15 cellular contexts compared by ENCODE assay signal in genomic region chr16:67183-67791, GRCh38. TPM values are rescaled to one million over a fixed set of nuclear protein-coding genes. Genes with fewer than 3 reads are reported as not detected.
DNase-seq lines count a peak whose midpoint lies in the region; ATAC-seq and TF ChIP-seq lines count a peak whose summit lies in the region.
"Had no signal": no experiment of that assay in that cellular context is flagged by ENCODE, and none has a peak within 500 bp of the region (broad histone marks: within the 10 kb centered on the region; RNA-seq: fewer than 3 reads in every experiment).

No MANE protein-coding gene starts in this region.

- H3K4ac ChIP-seq in mesendoderm (ENCODE audit: low read depth, low read length): no peak overlapping the region

- peaks cover 42% of the 10 kb centered on the region for H3K79me1 ChIP-seq in mesendoderm (ENCODE audit: low read length)

- H3K79me2 ChIP-seq in mesendoderm (ENCODE audit: control insufficient read depth, insufficient read depth, low read length): peaks cover 33% of the 10 kb centered on the region

- peak overlapping the region; percentile 56 for H3K27ac ChIP-seq in left ventricle myocardium inferior (replicated peaks)
- no peak overlapping the region for H3K27ac ChIP-seq in mesendoderm (ENCODE audit: low read depth, low read length)
- no peak overlapping the region for H3K27ac ChIP-seq in upper lobe of right lung
- H3K27ac ChIP-seq: pancreas had no signal

- TF ChIP-seq CTCF in left ventricle myocardium inferior (IDR thresholded peaks at IDR 0.05; ENCODE audit: borderline replicate concordance): no peak
- no peak for TF ChIP-seq CTCF in upper lobe of right lung (IDR thresholded peaks at IDR 0.05)
- no peak for TF ChIP-seq CTCF in GM20000 (IDR thresholded peaks at IDR 0.05; ENCODE audit: extremely low read depth, missing control alignments)

- peaks cover 76% of the 10 kb centered on the region for H3K4me1 ChIP-seq in left ventricle myocardium inferior
- peaks cover 15% of the 10 kb centered on the region for H3K4me1 ChIP-seq in mesendoderm (ENCODE audit: control insufficient read depth, low read depth, low read length)
- peaks cover 27% of the 10 kb centered on the region for H3K4me1 ChIP-seq in upper lobe of right lung

- H3K9ac ChIP-seq in mesendoderm (ENCODE audit: low read length): peak overlapping the region; percentile 40

- H2BK120ac ChIP-seq in mesendoderm (ENCODE audit: low read depth, low read length): no peak overlapping the region

- H3K4me3 ChIP-seq in left ventricle myocardium inferior (peak overlapping the region; percentile 6), mesendoderm (ENCODE audit: low read length) (no peak overlapping the region), upper lobe of right lung (no peak overlapping the region)
- H3K4me3 ChIP-seq: pancreas, stomach had no signal

- H3K27me3 ChIP-seq in left ventricle myocardium inferior (ENCODE audit: low read depth) (no peaks in the 10 kb centered on the region), mesendoderm (ENCODE audit: insufficient read depth, low read length, poor library complexity) (no peaks in the 10 kb centered on the region), upper lobe of right lung (no peaks in the 10 kb centered on the region)
- H3K27me3 ChIP-seq: pancreas had no signal

- no peak overlapping the region for H2BK5ac ChIP-seq in mesendoderm (ENCODE audit: low read length)

- H3K9me3 ChIP-seq in left ventricle myocardium inferior (replicated peaks): no peaks in the 10 kb centered on the region
- no peaks in the 10 kb centered on the region for H3K9me3 ChIP-seq in upper lobe of right lung
- H3K9me3 ChIP-seq: pancreas, stomach had no signal

- H3K36me3 ChIP-seq in left ventricle myocardium inferior (peaks cover 25% of the 10 kb centered on the region), mesendoderm (ENCODE audit: control insufficient read depth, insufficient read depth, low read length) (peaks cover 9% of the 10 kb centered on the region), upper lobe of right lung (peaks cover 16% of the 10 kb centered on the region)

- DNase-seq in left ventricle myocardium inferior (peak; percentile 21), cardiac septum (ENCODE audit: low spot score) (no peak), cerebellar nuclear complex (lab: John Stamatoyannopoulos, UW) (peak; percentile 46 to 75), mesendoderm (no peak), upper lobe of right lung (peak; percentile 61), GM20000 (ENCODE audit: low spot score) (no peak), NCI-H2171 treated with DMSO at 0.1 percent for 48 hours (lab: John Stamatoyannopoulos, UW) (no peak)
- DNase-seq in activated effector memory CD4-positive, alpha-beta T cell treated with Interleukin-2 at 50 U/mL for 16 hours: no peak
- DNase-seq: central memory CD4-positive, alpha-beta T cell; immature natural killer cell; NCI-H187 treated with DMSO at 0.1 percent for 48 hours; NK-92 treated with Interleukin-12 subunit alpha and Interleukin-12 subunit beta, amount 100 ng/mL, for 24 hours; SIG-M5; stomach had no signal

- H3K18ac ChIP-seq in mesendoderm (ENCODE audit: low read length): no peak overlapping the region

- intact Hi-C loops in left ventricle myocardium inferior (cut with micrococcal nuclease): no loop called here
- intact Hi-C loops in cardiac septum (cut with DNase I): no loop called here
- intact Hi-C loops in upper lobe of right lung (cut with DNase I): no loop called here

- no peak for ATAC-seq in upper lobe of right lung
- ATAC-seq: pancreas had no signal

- H3K4me2 ChIP-seq in mesendoderm (ENCODE audit: low read length): no peak overlapping the region

- no peak overlapping the region for H4K5ac ChIP-seq in mesendoderm (ENCODE audit: low read length)

- H3K23ac ChIP-seq in mesendoderm (ENCODE audit: low read length): no peak overlapping the region

- H3K56ac ChIP-seq in mesendoderm (ENCODE audit: low read length): no peak overlapping the region

- no peak overlapping the region for H2AK5ac ChIP-seq in mesendoderm (ENCODE audit: low read length)

- H2BK15ac ChIP-seq in mesendoderm (replicated peaks; ENCODE audit: low read depth): no peak overlapping the region

- no peak overlapping the region for H4K8ac ChIP-seq in mesendoderm (ENCODE audit: low read depth, low read length)

- no CpG with 5 or more reads among the region's 10 CpGs for WGBS in mesendoderm (ENCODE audit: extremely low coverage, insufficient coverage, low lambda C conversion rate)

RNA-seq across cellular contexts. Expression of gene RHBDF1, which starts 5.1 kb away (rescaled TPM):
- total RNA-seq in left ventricle myocardium inferior: 24.4 TPM
- total RNA-seq in cardiac septum: 31.4 TPM
- polyA plus RNA-seq in mesendoderm (2013, experiment 1 of 2): 95.5 TPM
- polyA plus RNA-seq in mesendoderm (2013, experiment 2 of 2): 92.6 TPM
- total RNA-seq in upper lobe of right lung: 48.4 TPM

RNA-seq across cellular contexts. Expression of gene MPG, which starts 10.7 kb away (rescaled TPM):
- total RNA-seq in left ventricle myocardium inferior: 44.5 TPM
- 33.6 TPM for total RNA-seq in cardiac septum
- polyA plus RNA-seq in mesendoderm (2013, experiment 1 of 2): 60.2 TPM
- 62.3 TPM for polyA plus RNA-seq in mesendoderm (2013, experiment 2 of 2)
- total RNA-seq in upper lobe of right lung: 42.5 TPM

RNA-seq across cellular contexts. Expression of gene SNRNP25, which starts 13.7 kb away (rescaled TPM):
- 71.2 TPM for total RNA-seq in left ventricle myocardium inferior
- total RNA-seq in cardiac septum: 45.6 TPM
- 46.6 TPM for polyA plus RNA-seq in mesendoderm (2013, experiment 1 of 2)
- 45.1 TPM for polyA plus RNA-seq in mesendoderm (2013, experiment 2 of 2)
- total RNA-seq in upper lobe of right lung: 11.6 TPM

RNA-seq across cellular contexts. Expression of gene POLR3K, which starts 13.9 kb away (rescaled TPM):
- total RNA-seq in left ventricle myocardium inferior (11.7 TPM), cardiac septum (9.2 TPM), upper lobe of right lung (12.0 TPM)
- 40.6 TPM for polyA plus RNA-seq in mesendoderm (2013, experiment 1 of 2)
- polyA plus RNA-seq in mesendoderm (2013, experiment 2 of 2): 41.4 TPM

Comparison
In these comparisons a context has a peak if more than half of its experiments do, and no peak if none do; other contexts are left out.
1. DNase-seq: peak in left ventricle myocardium inferior (single experiment), cerebellar nuclear complex (2 of 2) and upper lobe of right lung (single experiment); none in cardiac septum (single experiment), mesendoderm (single experiment), GM20000 (single experiment), NCI-H2171 treated with DMSO at 0.1 percent for 48 hours (single experiment) and activated effector memory CD4-positive, alpha-beta T cell treated with Interleukin-2 at 50 U/mL for 16 hours (single experiment).